ENCODE assay signal across 16 cellular contexts in the genomic region with DNA sequence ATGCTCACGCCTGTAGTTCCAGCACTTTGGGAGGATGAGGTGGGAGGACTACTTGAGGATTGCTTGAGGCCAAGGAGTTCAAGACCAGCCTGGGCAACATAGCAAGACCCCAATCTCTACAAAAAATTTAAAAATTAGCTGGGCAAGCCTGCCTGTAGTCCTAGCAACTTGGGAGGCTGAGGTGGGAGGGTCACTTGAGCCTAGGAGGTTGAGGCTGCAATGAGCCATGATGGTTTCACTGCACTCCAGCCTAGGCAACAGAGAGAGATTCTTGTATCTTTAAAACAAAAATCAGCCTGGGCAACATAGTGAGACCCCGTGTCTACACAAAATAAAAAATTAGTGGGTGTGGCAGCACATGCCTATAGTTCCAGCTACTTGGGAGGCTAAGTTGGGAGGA. TPM values are rescaled to one million over a fixed set of nuclear protein-coding genes. Genes with fewer than 3 reads are reported as not detected.
DNase-seq lines count a peak whose midpoint lies in the region; ATAC-seq and TF ChIP-seq lines count a peak whose summit lies in the region.
"Had no signal": no experiment of that assay in that cellular context is flagged by ENCODE, and none has a peak within 500 bp of the region (broad histone marks: within the 10 kb centered on the region; RNA-seq: fewer than 3 reads in every experiment).

No MANE protein-coding gene starts in this region.

- POLR2A ChIA-PET in activated CD8-positive, alpha-beta T cell treated with anti-CD3 and anti-CD28 coated beads, Interleukin-2, amount 10 ng/mL, durations not matched to agents 7 days and 5 days (lab: Charles Lee): interaction anchor here (0.6 kb wide), 1 partner anchor 24 kb away, joined by 3 read pairs; no protein-coding TSS in a partner anchor
- POLR2A ChIA-PET in naive thymus-derived CD8-positive, alpha-beta T cell (lab: Charles Lee): interaction anchor here (1.1 kb wide), 1 partner anchor 8 kb away, joined by 3 read pairs; no protein-coding TSS in a partner anchor

- H3K9me3 ChIP-seq in smooth muscle cell (replicated peaks; ENCODE audit: low read depth): no peaks in the 10 kb centered on the region
- H3K9me3 ChIP-seq: thyroid gland had no signal

- H4K20me1 ChIP-seq in GM23338 (replicated peaks; ENCODE audit: insufficient read depth) (no peaks in the 10 kb centered on the region), smooth muscle cell (ENCODE audit: low read depth) (no peaks in the 10 kb centered on the region)

- 80% methylated on average over 2 of the region's 2 CpGs for WGBS in smooth muscle cell (ENCODE audit: low lambda C conversion rate)

- no peak overlapping the region for H3K4me3 ChIP-seq in GM23338
- H3K4me3 ChIP-seq in smooth muscle cell: no peak overlapping the region

- no peaks in the 10 kb centered on the region for H3K27me3 Mint-ChIP-seq in T-helper 2 cell treated with Interferon-gamma antibody and Interleukin-4, amounts not matched to agents 5 μg/mL and 100 μg/mL, for 36 hours (ENCODE audit: low read depth)
- no peaks in the 10 kb centered on the region for H3K27me3 Mint-ChIP-seq in GM23338 (ENCODE audit: insufficient read depth, low read depth, poor library complexity)
- no peaks in the 10 kb centered on the region for H3K27me3 Mint-ChIP-seq in activated CD8-positive, alpha-beta T cell treated with anti-CD3 and anti-CD28 coated beads, Interleukin-2, amount 10 ng/mL, durations not matched to agents 7 days and 5 days (ENCODE audit: low read depth)
- no peaks in the 10 kb centered on the region for H3K27me3 Mint-ChIP-seq in naive thymus-derived CD8-positive, alpha-beta T cell

- H3K27ac ChIP-seq in GM23338 (ENCODE audit: low read depth): no peak overlapping the region
- no peak overlapping the region for H3K27ac ChIP-seq in smooth muscle cell (ENCODE audit: low read depth)
- H3K27ac ChIP-seq: brain microvascular endothelial cell, parathyroid adenoma, thyroid gland had no signal

- no peak overlapping the region; the same call in 1 of the 2 replicates for H3K4me2 ChIP-seq in GM23338
- H3K4me2 ChIP-seq in smooth muscle cell: no peak overlapping the region

- H2AFZ ChIP-seq in GM23338: no peak overlapping the region
- no peak overlapping the region for H2AFZ ChIP-seq in smooth muscle cell (ENCODE audit: low read depth)
- H2AFZ ChIP-seq: parathyroid adenoma had no signal

- no peak overlapping the region for H3K9ac ChIP-seq in smooth muscle cell (ENCODE audit: low read depth)
- H3K9ac ChIP-seq: parathyroid adenoma had no signal

- H3K36me3 ChIP-seq in GM23338 (ENCODE audit: insufficient read depth): no peaks in the 10 kb centered on the region
- H3K36me3 ChIP-seq in smooth muscle cell (ENCODE audit: low read depth): no peaks in the 10 kb centered on the region
- H3K36me3 ChIP-seq: brain microvascular endothelial cell, thyroid gland had no signal

- H3K4me1 ChIP-seq in GM23338 (ENCODE audit: insufficient read depth) (no peaks in the 10 kb centered on the region), smooth muscle cell (ENCODE audit: low read depth) (no peaks in the 10 kb centered on the region)
- H3K4me1 ChIP-seq: parathyroid adenoma, thyroid gland had no signal

- H3K79me2 ChIP-seq in GM23338 (replicated peaks; ENCODE audit: insufficient read depth): peaks cover 26% of the 10 kb centered on the region
- H3K79me2 ChIP-seq in smooth muscle cell (ENCODE audit: low read depth): peaks cover 17% of the 10 kb centered on the region

- peaks cover 3% of the 10 kb centered on the region for H3K9me3 Mint-ChIP-seq in T-helper 2 cell treated with Interferon-gamma antibody and Interleukin-4, amounts not matched to agents 5 μg/mL and 100 μg/mL, for 36 hours
- no peaks in the 10 kb centered on the region for H3K9me3 Mint-ChIP-seq in GM23338
- H3K9me3 Mint-ChIP-seq in activated CD8-positive, alpha-beta T cell treated with anti-CD3 and anti-CD28 coated beads, Interleukin-2, amount 10 ng/mL, durations not matched to agents 7 days and 5 days (ENCODE audit: insufficient read depth): no peaks in the 10 kb centered on the region
- peaks cover 0 to 2% (median 0%) of the 10 kb centered on the region in 9 donors for H3K9me3 Mint-ChIP-seq in naive thymus-derived CD8-positive, alpha-beta T cell

- H3K4me1 Mint-ChIP-seq in T-helper 2 cell treated with Interferon-gamma antibody and Interleukin-4, amounts not matched to agents 5 μg/mL and 100 μg/mL, for 36 hours (ENCODE audit: low read depth): peaks cover 29% of the 10 kb centered on the region
- H3K4me1 Mint-ChIP-seq in GM23338: peaks cover 13% of the 10 kb centered on the region
- peaks cover 36% of the 10 kb centered on the region for H3K4me1 Mint-ChIP-seq in activated CD8-positive, alpha-beta T cell treated with anti-CD3 and anti-CD28 coated beads, Interleukin-2, amount 10 ng/mL, durations not matched to agents 7 days and 5 days (ENCODE audit: low read depth)
- H3K4me1 Mint-ChIP-seq in naive thymus-derived CD8-positive, alpha-beta T cell: peaks cover 17 to 57% (median 46%) of the 10 kb centered on the region in 4 donors

- H3F3A ChIP-seq in GM23338 (replicated peaks; ENCODE audit: low read depth) (no peaks in the 10 kb centered on the region), smooth muscle cell (ENCODE audit: low read depth) (no peaks in the 10 kb centered on the region)

- no peak for DNase-seq in T-helper 2 cell treated with Interferon-gamma antibody and Interleukin-4, amounts not matched to agents 5 μg/mL and 100 μg/mL, for 36 hours (ENCODE audit: low spot score)
- DNase-seq in T-helper 2 cell (no peak), GM23338 (ENCODE audit: low spot score) (no peak), smooth muscle cell (lab: John Stamatoyannopoulos, UW; ENCODE audit: unreplicated experiment) (no peak), NCI-H82 (lab: John Stamatoyannopoulos, UW) (no peak)
- DNase-seq in activated CD8-positive, alpha-beta T cell treated with anti-CD3 and anti-CD28 coated beads, Interleukin-2, amount 10 ng/mL, durations not matched to agents 7 days and 5 days: no peak
- no peak for DNase-seq in naive thymus-derived CD8-positive, alpha-beta T cell
- DNase-seq in stimulated activated CD4-positive, alpha-beta T cell treated with anti-CD3 and anti-CD28 coated beads, Interleukin-4, amount 100 ng/mL, for 1 hour: no peak
- DNase-seq: brain microvascular endothelial cell; effector CD8-positive, alpha-beta T cell; foreskin fibroblast; NCI-H1694 treated with DMSO at 0.1 percent for 48 hours; NCI-H510A treated with DMSO at 0.1 percent for 48 hours; stimulated activated CD4-positive, alpha-beta T cell treated with anti-CD3 and anti-CD28 coated beads, Interleukin-12 subunit alpha, Interleukin-12 subunit beta, amount 100 ng/mL, for 4 hours; thyroid gland had no signal

- no peaks in the 10 kb centered on the region for H3K27me3 ChIP-seq in GM23338 (ENCODE audit: insufficient read depth)
- H3K27me3 ChIP-seq in smooth muscle cell (ENCODE audit: low read depth): no peaks in the 10 kb centered on the region
- H3K27me3 ChIP-seq: brain microvascular endothelial cell, thyroid gland had no signal

- H3K36me3 Mint-ChIP-seq in T-helper 2 cell treated with Interferon-gamma antibody and Interleukin-4, amounts not matched to agents 5 μg/mL and 100 μg/mL, for 36 hours (ENCODE audit: low read depth): peaks cover 16% of the 10 kb centered on the region
- no peaks in the 10 kb centered on the region for H3K36me3 Mint-ChIP-seq in GM23338 (ENCODE audit: low read depth)
- H3K36me3 Mint-ChIP-seq in activated CD8-positive, alpha-beta T cell treated with anti-CD3 and anti-CD28 coated beads, Interleukin-2, amount 10 ng/mL, durations not matched to agents 7 days and 5 days (ENCODE audit: low read depth): peaks cover 19% of the 10 kb centered on the region
- peaks cover 0 to 9% (median 1%) of the 10 kb centered on the region in 3 donors for H3K36me3 Mint-ChIP-seq in naive thymus-derived CD8-positive, alpha-beta T cell

- no peak for TF ChIP-seq CTCF in GM23338 (conservative IDR thresholded peaks at IDR 0.05; ENCODE audit: low read depth in 2 of 2)
- TF ChIP-seq CTCF in smooth muscle cell (IDR thresholded peaks at IDR 0.05; ENCODE audit: borderline replicate concordance, insufficient read depth, poor library complexity, severe bottlenecking): no peak

- peak overlapping the region; percentile 55 for H3K27ac Mint-ChIP-seq in T-helper 2 cell treated with Interferon-gamma antibody and Interleukin-4, amounts not matched to agents 5 μg/mL and 100 μg/mL, for 36 hours
- H3K27ac Mint-ChIP-seq in GM23338: no peak overlapping the region
- no peak overlapping the region for H3K27ac Mint-ChIP-seq in activated CD8-positive, alpha-beta T cell treated with anti-CD3 and anti-CD28 coated beads, Interleukin-2, amount 10 ng/mL, durations not matched to agents 7 days and 5 days
- H3K27ac Mint-ChIP-seq in naive thymus-derived CD8-positive, alpha-beta T cell: peak overlapping the region in 7 of 10 donors; percentile 36 to 98 (median 77)

- ATAC-seq in GM23338: no peak
- no peak for ATAC-seq in activated CD8-positive, alpha-beta T cell treated with anti-CD3 and anti-CD28 coated beads, Interleukin-2, amount 10 ng/mL, durations not matched to agents 7 days and 5 days
- ATAC-seq in naive thymus-derived CD8-positive, alpha-beta T cell: no peak

- H3K4me3 Mint-ChIP-seq in T-helper 2 cell treated with Interferon-gamma antibody and Interleukin-4, amounts not matched to agents 5 μg/mL and 100 μg/mL, for 36 hours: peak overlapping the region; percentile 50
- peak overlapping the region; percentile 79; the same call in 2 of the 3 replicates for H3K4me3 Mint-ChIP-seq in GM23338
- peak overlapping the region; percentile 83 for H3K4me3 Mint-ChIP-seq in activated CD8-positive, alpha-beta T cell treated with anti-CD3 and anti-CD28 coated beads, Interleukin-2, amount 10 ng/mL, durations not matched to agents 7 days and 5 days
- peak overlapping the region in 8 of 10 donors; percentile 43 to 97 (median 59) for H3K4me3 Mint-ChIP-seq in naive thymus-derived CD8-positive, alpha-beta T cell

- CTCF ChIA-PET in activated CD8-positive, alpha-beta T cell treated with anti-CD3 and anti-CD28 coated beads, Interleukin-2, amount 10 ng/mL, durations not matched to agents 7 days and 5 days (lab: Charles Lee): no interaction called here

- no peaks in the 10 kb centered on the region for H3K9me2 ChIP-seq in GM23338 (ENCODE audit: insufficient read depth)

RNA-seq across cellular contexts. Expression of gene ZNF41, which starts 1.9 kb away (rescaled TPM):
- total RNA-seq in GM23338 (2014; rRNA removed; shearing (Covaris generic)): 6.3 and 6.4 TPM in 2 replicates
- polyA plus RNA-seq in GM23338 (2016; fragmentation: Nextera tagmentation; extraction: Ambion mirVana) (1.1 and 2.0 TPM in 2 replicates), smooth muscle cell (2.7 and 4.6 TPM in 2 replicates)
- total RNA-seq in activated CD8-positive, alpha-beta T cell treated with anti-CD3 and anti-CD28 coated beads, Interleukin-2, amount 10 ng/mL, durations not matched to agents 7 days and 5 days: 10 to 100 TPM; 12.9 to 13.1 TPM
- total RNA-seq in naive thymus-derived CD8-positive, alpha-beta T cell: 10 to 100 TPM; 15.1 to 15.3 TPM
- polyA plus RNA-seq in naive thymus-derived CD8-positive, alpha-beta T cell: 1 to 10 TPM; 3.5 to 4.7 (median 4.4) TPM
- total RNA-seq in smooth muscle cell: 4.6 and 6.7 TPM in 2 replicates

Comparison
In these comparisons a context has a peak if more than half of its experiments do, and no peak if none do; other contexts are left out.
1. H3K27ac Mint-ChIP-seq: peak in T-helper 2 cell treated with Interferon-gamma antibody and Interleukin-4, amounts not matched to agents 5 μg/mL and 100 μg/mL, for 36 hours (single experiment) and naive thymus-derived CD8-positive, alpha-beta T cell (7 of 10); none in GM23338 (single experiment) and activated CD8-positive, alpha-beta T cell treated with anti-CD3 and anti-CD28 coated beads, Interleukin-2, amount 10 ng/mL, durations not matched to agents 7 days and 5 days (single experiment).
2. Peak in every context shown above with its lines, with median percentiles within 50 percentile points of each other: H3K4me3 Mint-ChIP-seq.